ENCODE assay signal across 19 cellular contexts in genomic region chr16:4544483-4544882, GRCh38. TPM values are rescaled to one million over a fixed set of nuclear protein-coding genes. Genes with fewer than 3 reads are reported as not detected.
DNase-seq lines count a peak whose midpoint lies in the region; ATAC-seq, FAIRE-seq and TF ChIP-seq lines count a peak whose summit lies in the region.
"Had no signal": no experiment of that assay in that cellular context is flagged by ENCODE, and none has a peak within 500 bp of the region (broad histone marks: within the 10 kb centered on the region; RNA-seq: fewer than 3 reads in every experiment).

No MANE protein-coding gene starts in this region.

- no peaks in the 10 kb centered on the region for H3K79me1 ChIP-seq in H1 (ENCODE audit: low read depth, low read length)

- H2BK20ac ChIP-seq in H1 (ENCODE audit: low read length): no peak overlapping the region

- H3K4ac ChIP-seq in H1 (replicated peaks; ENCODE audit: insufficient read length, low read depth, low read length): no peak overlapping the region

- no peak overlapping the region for H3K9ac ChIP-seq in H1 (replicated peaks in 1 of 4; ENCODE audit: extremely low read depth in 1 of 4, low read depth in 3 of 4, low read length in 3 of 4)

- no peaks in the 10 kb centered on the region for H4K20me1 ChIP-seq in H1 (replicated peaks in 1 of 2; ENCODE audit: control insufficient read depth in 1 of 2, insufficient read depth in 2 of 2, low read length in 2 of 2)

- no peak overlapping the region for H3K4me2 ChIP-seq in H1 (ENCODE audit: insufficient read depth in 1 of 2, low read depth in 2 of 2, low read length in 2 of 2)

- no peak overlapping the region for H2BK12ac ChIP-seq in H1 (ENCODE audit: low read depth, low read length)

- 94% methylated on average over 7 of the region's 7 CpGs; no CpG with 5 or more reads in 1 of the 2 experiments for WGBS in H1 (ENCODE audit: extremely low coverage in 1 of 2, insufficient coverage in 1 of 2, insufficient read length in 1 of 2, insufficient replicate concordance in 2 of 2, low coverage in 1 of 2, low lambda C conversion rate in 2 of 2, missing lambda C conversion rate in 1 of 2), 2 experiments

- H3K23me2 ChIP-seq in H1 (ENCODE audit: low read depth, low read length): no peaks in the 10 kb centered on the region

- H2AK5ac ChIP-seq in H1 (ENCODE audit: low read depth, low read length): no peak overlapping the region

- in situ Hi-C loops in G401 (cut with HindIII; ENCODE audit: low sequenced_read_pairs): no loop called here

- H3K4me1 ChIP-seq in H1 (replicated peaks in 1 of 4; ENCODE audit: control insufficient read depth in 3 of 4, insufficient read depth in 4 of 4, low read length in 3 of 4): no peaks in the 10 kb centered on the region

- H3K27ac ChIP-seq in H1 (ENCODE audit: low read depth, low read length): no peak overlapping the region
- H3K27ac ChIP-seq: SK-N-MC had no signal

- H3K27me3 ChIP-seq in H1 (replicated peaks in 1 of 4; ENCODE audit: control insufficient read depth in 3 of 4, extremely low read depth in 1 of 4, insufficient read depth in 3 of 4, low read length in 3 of 4): peaks cover 0 to 7% (median 7%) of the 10 kb centered on the region in 4 experiments; a peak in 6 of 7 replicates

- no peak overlapping the region for H4K5ac ChIP-seq in H1 (ENCODE audit: insufficient read length, low read depth, low read length)

- no peaks in the 10 kb centered on the region for H3K79me2 ChIP-seq in H1 (ENCODE audit: control insufficient read depth in 1 of 2, insufficient read depth in 2 of 2, low read length in 2 of 2)

- H3K4me3 Mint-ChIP-seq in endothelial cell (ENCODE audit: unreplicated experiment): no peak overlapping the region
- H3K4me3 Mint-ChIP-seq: CD14-positive monocyte; T-helper 2 cell treated with Interferon-gamma antibody and Interleukin-4, amounts not matched to agents 5 μg/mL and 100 μg/mL, for 36 hours had no signal

- TF ChIP-seq CTCF in H1 (IDR thresholded peaks at IDR 0.05; ENCODE audit: control extremely low read depth in 1 of 3, insufficient read depth in 1 of 3, low read depth in 1 of 3, low read length in 3 of 3) (no peak), endothelial cell (IDR thresholded peaks at IDR 0.05; ENCODE audit: unreplicated experiment) (no peak)

- CTCF ChIA-PET in H1 (lab: Charles Lee; ENCODE audit: partially characterized antibody): interaction anchor here (0.9 to 40.7 kb wide), 4 partner anchors 27 to 48 kb away, joined by 3 to 968 read pairs (median 73); no protein-coding TSS in a partner anchor

- no peaks in the 10 kb centered on the region for H3K36me3 ChIP-seq in H1 (ENCODE audit: control insufficient read depth in 2 of 4, insufficient read depth in 4 of 4, low read length in 3 of 4)

- no peak overlapping the region for H2AFZ ChIP-seq in H1 (ENCODE audit: low read length)

- no peak overlapping the region for H3K23ac ChIP-seq in H1 (ENCODE audit: insufficient read length)

- 0 out of 2 replicates have a peak overlapping the region, but pooled peaks have one; percentile 16 for H2BK15ac ChIP-seq in H1 (ENCODE audit: low read length)

- H3K56ac ChIP-seq in H1 (replicated peaks; ENCODE audit: insufficient read length, low read depth, low read length): no peak overlapping the region

- H3K27me3 Mint-ChIP-seq in endothelial cell (ENCODE audit: unreplicated experiment): no peaks in the 10 kb centered on the region

- no peak overlapping the region for H3K27ac Mint-ChIP-seq in endothelial cell (ENCODE audit: unreplicated experiment)
- H3K27ac Mint-ChIP-seq: CD14-positive monocyte; T-helper 2 cell treated with Interferon-gamma antibody and Interleukin-4, amounts not matched to agents 5 μg/mL and 100 μg/mL, for 36 hours had no signal

- H3K18ac ChIP-seq in H1 (ENCODE audit: extremely low read depth, low read length): no peak overlapping the region

- no peaks in the 10 kb centered on the region for H3K4me1 Mint-ChIP-seq in endothelial cell (ENCODE audit: unreplicated experiment)

- TF ChIP-seq POLR2A in H1 (IDR thresholded peaks at IDR 0.05; ENCODE audit: control extremely low read depth in 1 of 2, low read depth in 2 of 2, low read length in 2 of 2): no peak

- H4K8ac ChIP-seq in H1 (ENCODE audit: extremely low read depth, insufficient read depth, low read length): no peak overlapping the region; the same call in 1 of the 2 replicates

- H2BK5ac ChIP-seq in H1 (ENCODE audit: low read depth, low read length): no peak overlapping the region

- peaks cover 7% of the 10 kb centered on the region for H3K36me3 Mint-ChIP-seq in endothelial cell (ENCODE audit: low read depth, unreplicated experiment)

- FAIRE-seq in H1 (lab: Jason Lieb, UNC): no peak
- FAIRE-seq: GM12891 had no signal

- ATAC-seq in HG03457 (IDR thresholded peaks at IDR 0.05; ENCODE audit: unreplicated experiment): no peak
- ATAC-seq: Panc1 had no signal

- H3K9me3 Mint-ChIP-seq in endothelial cell (ENCODE audit: unreplicated experiment): peaks cover 8% of the 10 kb centered on the region

- H2BK120ac ChIP-seq in H1 (replicated peaks; ENCODE audit: low read depth, low read length): no peak overlapping the region

- no peak for TF ChIP-seq RAD21 in H1 (IDR thresholded peaks at IDR 0.05 in 1 of 2, conservative IDR thresholded peaks at IDR 0.05 in 1 of 2; ENCODE audit: low read depth in 2 of 2, low read length in 2 of 2)

- POLR2A ChIA-PET in H1 (lab: Charles Lee; ENCODE audit: partially characterized antibody): interaction anchor here (1.1 to 1.8 kb wide), 4 partner anchors 22 to 30 kb away, joined by 4 to 5 read pairs (median 4); no protein-coding TSS in a partner anchor

- peak; percentile 65 for DNase-seq in COLO668 (lab: John Stamatoyannopoulos, UW; ENCODE audit: unreplicated experiment)
- DNase-seq in G401 (ENCODE audit: low spot score): peak; percentile 87
- DNase-seq in NCI-H82 treated with DMSO at 0.1 percent for 48 hours (lab: John Stamatoyannopoulos, UW; ENCODE audit: unreplicated experiment): peak; percentile 16
- DNase-seq in H1 (ENCODE audit: low read depth in 1 of 2, low spot score in 2 of 2): no peak
- DNase-seq in SW 1271 (lab: John Stamatoyannopoulos, UW): no peak
- no peak for DNase-seq in endothelial cell (ENCODE audit: low spot score)
- DNase-seq: ACHN, AML-193, EL, GOT3, NCI-H187 treated with DMSO at 0.1 percent for 48 hours, NCI-H2171, NCI-H446 treated with DMSO at 0.1 percent for 48 hours had no signal

- no peak overlapping the region for H3K14ac ChIP-seq in H1 (ENCODE audit: insufficient read length)

- no peak for TF ChIP-seq EP300 in H1 (IDR thresholded peaks at IDR 0.05; ENCODE audit: borderline replicate concordance in 1 of 2, low read depth in 2 of 2, low read length in 2 of 2)

- peaks cover 3 to 6% of the 10 kb centered on the region in 2 experiments; a peak in 3 of 4 replicates for H3K9me3 ChIP-seq in H1 (ENCODE audit: insufficient read depth in 2 of 2, low read depth in 1 of 2, low read length in 1 of 2)

- no peak overlapping the region for H4K91ac ChIP-seq in H1 (replicated peaks; ENCODE audit: insufficient read length, low read length)

- no peak overlapping the region for H3K4me3 ChIP-seq in H1 (ENCODE audit: extremely low read depth in 1 of 4, insufficient read depth in 2 of 4, low read depth in 3 of 4, low read length in 4 of 4)
- H3K4me3 ChIP-seq: SK-N-MC had no signal

TF ChIP-seq in H1, 55 proteins besides CTCF, POLR2A, EP300 and RAD21:
- TF ChIP-seq PHF8 (conservative IDR thresholded peaks at IDR 0.05; ENCODE audit: low read depth, low read length) (no peak), TAF7 (optimal IDR thresholded peaks at IDR 0.05; ENCODE audit: borderline replicate concordance, low read depth, low read length) (no peak), ATF3 (IDR thresholded peaks at IDR 0.05; ENCODE audit: insufficient read depth, low read depth, low read length) (no peak), RFX5 (IDR thresholded peaks at IDR 0.05; ENCODE audit: borderline replicate concordance, low read depth, low read length) (no peak), SIN3A (conservative IDR thresholded peaks at IDR 0.05 in 1 of 2, IDR thresholded peaks at IDR 0.05 in 1 of 2; ENCODE audit: low read depth in 1 of 2, low read length in 2 of 2) (no peak), CHD1 (IDR thresholded peaks at IDR 0.05; ENCODE audit: low read depth, low read length) (no peak), ASH2L (IDR thresholded peaks at IDR 0.05; ENCODE audit: low read length) (no peak), NRF1 (IDR thresholded peaks at IDR 0.05; ENCODE audit: low read depth, low read length) (no peak), MAFK (IDR thresholded peaks at IDR 0.05; ENCODE audit: low read depth, low read length) (no peak), CTBP2 (IDR thresholded peaks at IDR 0.05; ENCODE audit: borderline replicate concordance, insufficient read depth, insufficient read length, low read length) (no peak)

RNA-seq across cellular contexts. Expression of gene CDIP1, which starts 5.9 kb away (rescaled TPM):
- 12.4 and 17.2 TPM in 2 replicates for total RNA-seq in G401 (2014; rRNA removed; shearing (Covaris generic))
- total RNA-seq in H1 (2021; fragmentation: NEBNext Ultra II Directional; extraction: Animal tissue kit (Norgen Biotek cat#: 25700)): 73.7 and 76.3 TPM in 2 replicates
- 56.6 and 91.0 TPM in 2 replicates for polyA plus RNA-seq in H1 (2011; rRNA removed)
- polyA plus RNA-seq in H1 (2011; cell fraction: cytosol; rRNA removed): 30.3 TPM
- 56.4 TPM for polyA plus RNA-seq in H1 (2011; cell fraction: nucleus; rRNA removed)
- 63.4 to 93.4 TPM (median 83.5 TPM) in 4 replicates for polyA plus RNA-seq in H1 (2012, experiment 1 of 2)
- 84.1 TPM for polyA plus RNA-seq in H1 (2012, experiment 2 of 2)
- 34.2 TPM for polyA plus RNA-seq in H1 (2013, experiment 1 of 2)
- 34.4 TPM for polyA plus RNA-seq in H1 (2013, experiment 2 of 2)
- 28.0 and 32.6 TPM in 2 replicates for polyA minus RNA-seq in H1 (2011; rRNA and poly(A)+ RNA removed)
- polyA minus RNA-seq in H1 (2011; cell fraction: cytosol; rRNA and poly(A)+ RNA removed): 24.1 TPM
- 26.3 TPM for polyA minus RNA-seq in H1 (2011; cell fraction: nucleus; rRNA and poly(A)+ RNA removed)
- 25.6 TPM for total RNA-seq in endothelial cell (ENCODE audit: unreplicated experiment)

RNA-seq across cellular contexts. Expression of gene C16orf96, which starts 11.7 kb away (rescaled TPM):
- 0.17 TPM in 1 of 2 replicates, not detected in the other for total RNA-seq in G401 (2014; rRNA removed; shearing (Covaris generic))
- total RNA-seq in H1 (2021; fragmentation: NEBNext Ultra II Directional; extraction: Animal tissue kit (Norgen Biotek cat#: 25700)): 1.3 and 1.6 TPM in 2 replicates
- polyA plus RNA-seq in H1 (2011; rRNA removed): 1.0 and 1.8 TPM in 2 replicates
- 0.97 TPM for polyA plus RNA-seq in H1 (2011; cell fraction: cytosol; rRNA removed)
- polyA plus RNA-seq in H1 (2011; cell fraction: nucleus; rRNA removed): 2.1 TPM
- 1.4 to 2.0 TPM (median 1.5 TPM) in 4 replicates for polyA plus RNA-seq in H1 (2012, experiment 1 of 2)
- 1.1 TPM for polyA plus RNA-seq in H1 (2012, experiment 2 of 2)
- 0.67 TPM for polyA plus RNA-seq in H1 (2013, experiment 1 of 2)
- polyA plus RNA-seq in H1 (2013, experiment 2 of 2): 0.72 TPM
- polyA minus RNA-seq in H1 (2011; rRNA and poly(A)+ RNA removed): 1.4 and 1.6 TPM in 2 replicates
- polyA minus RNA-seq in H1 (2011; cell fraction: cytosol; rRNA and poly(A)+ RNA removed): 1.5 TPM
- 1.9 TPM for polyA minus RNA-seq in H1 (2011; cell fraction: nucleus; rRNA and poly(A)+ RNA removed)
- total RNA-seq in endothelial cell (ENCODE audit: unreplicated experiment): 0.54 TPM
- polyA plus RNA-seq: CD14-positive monocyte had no signal

Comparison
In these comparisons a context has a peak if more than half of its experiments do, and no peak if none do; other contexts are left out.
1. DNase-seq: peak in COLO668 (single experiment), G401 (single experiment) and NCI-H82 treated with DMSO at 0.1 percent for 48 hours (single experiment); none in H1 (0 of 2), SW 1271 (0 of 2) and endothelial cell (single experiment).